9 cellular contexts compared by ENCODE assay signal in the genomic region with DNA sequence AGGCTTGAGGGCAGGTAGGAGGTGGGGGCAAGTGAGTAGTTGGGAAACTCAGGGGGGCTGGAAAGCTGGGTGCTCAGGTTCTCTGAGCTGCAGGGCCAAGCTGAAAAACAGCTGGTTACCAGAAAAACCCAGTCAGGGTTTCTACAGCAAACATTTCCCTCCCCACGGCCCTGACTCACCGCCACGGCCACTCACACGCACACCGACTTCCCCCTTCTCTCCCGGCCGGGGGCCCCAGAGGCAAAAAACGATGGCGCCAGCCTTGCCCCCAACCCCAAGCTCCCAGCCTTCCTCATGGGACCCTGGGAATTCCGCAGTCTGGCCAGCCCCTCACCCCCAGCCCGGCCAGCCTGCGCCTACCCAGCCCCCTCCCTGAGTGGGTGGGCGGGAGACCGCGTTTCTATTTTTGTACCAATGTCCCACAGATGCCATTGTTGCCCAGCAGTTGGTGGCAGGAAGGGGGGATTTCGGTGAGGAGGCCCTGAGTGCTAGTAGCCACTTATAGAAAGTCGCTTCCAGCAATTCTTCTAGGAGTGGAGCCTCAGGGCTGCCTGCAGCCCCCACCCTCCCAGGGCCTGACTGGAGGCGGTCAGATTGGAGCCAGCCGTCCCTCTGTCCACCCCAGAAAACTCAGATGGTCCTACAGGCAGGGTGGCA. TPM values are rescaled to one million over a fixed set of nuclear protein-coding genes. Genes with fewer than 3 reads are reported as not detected.
DNase-seq lines count a peak whose midpoint lies in the region; ATAC-seq and TF ChIP-seq lines count a peak whose summit lies in the region.
"Had no signal": no experiment of that assay in that cellular context is flagged by ENCODE, and none has a peak within 500 bp of the region (broad histone marks: within the 10 kb centered on the region; RNA-seq: fewer than 3 reads in every experiment).

No MANE protein-coding gene starts in this region.

- ATAC-seq in gastrocnemius medialis: no peak
- ATAC-seq in GM21825 (IDR thresholded peaks at IDR 0.05; ENCODE audit: unreplicated experiment): no peak
- ATAC-seq in GM18909 (IDR thresholded peaks at IDR 0.05; ENCODE audit: poor library complexity, unreplicated experiment): no peak

- in situ Hi-C loops in gastrocnemius medialis (cut with MboI; ENCODE audit: low sequenced_read_pairs in 4 of 4): no loop called here

- intact Hi-C loops in gastrocnemius medialis (cut with DNase I; ENCODE audit: low total_unique reads): no loop called here

- H3K4me1 ChIP-seq in gastrocnemius medialis: peaks cover 43 to 44% of the 10 kb centered on the region in 2 donors

- peak overlapping the region; percentile 61 to 76 (median 71) for H3K27ac ChIP-seq in gastrocnemius medialis

- DNase-seq in GDM1 (lab: John Stamatoyannopoulos, UW): peak; percentile 52
- peak; percentile 8 for DNase-seq in T1000 (lab: John Stamatoyannopoulos, UW)
- peak; percentile 54 for DNase-seq in glomerular visceral epithelial cell (ENCODE audit: extremely low spot score)
- DNase-seq in gastrocnemius medialis: no peak
- DNase-seq in Ammon's horn (ENCODE audit: low spot score): no peak
- no peak for DNase-seq in NCI-H2081 treated with DMSO at 0.1 percent for 48 hours (lab: John Stamatoyannopoulos, UW)

- no peak for TF ChIP-seq POLR2A in gastrocnemius medialis (IDR thresholded peaks at IDR 0.05)

- H3K4me3 ChIP-seq in gastrocnemius medialis: no peak overlapping the region

- H3K9me3 ChIP-seq in gastrocnemius medialis: no peaks in the 10 kb centered on the region

- TF ChIP-seq CTCF in gastrocnemius medialis (IDR thresholded peaks at IDR 0.05 in 4 of 5, conservative IDR thresholded peaks at IDR 0.05 in 1 of 5): no peak

- H3K27me3 ChIP-seq in gastrocnemius medialis: no peaks in the 10 kb centered on the region

- no peaks in the 10 kb centered on the region for H3K36me3 ChIP-seq in gastrocnemius medialis

RNA-seq across cellular contexts. Expression of a gene that starts 18.4 kb away (rescaled TPM):
- total RNA-seq in gastrocnemius medialis: 10 to 100 TPM; 27.4 to 49.8 (median 32.6) TPM

RNA-seq across cellular contexts. Expression of a gene that starts 33.4 kb away (rescaled TPM):
- 10 to 100 TPM; 36.4 to 87.6 (median 47.7) TPM for total RNA-seq in gastrocnemius medialis

RNA-seq across cellular contexts. Expression of a gene that starts 41.4 kb away (rescaled TPM):
- total RNA-seq in gastrocnemius medialis: 100 to 1,000 TPM; 240 to 489 (median 359) TPM

RNA-seq across cellular contexts. Expression of a gene that starts 50.2 kb away (rescaled TPM):
- total RNA-seq in gastrocnemius medialis: 10 to 100 TPM; 50.3 to 71.2 (median 51.2) TPM

RNA-seq across cellular contexts. Expression of a gene that starts 57.6 kb away (rescaled TPM):
- total RNA-seq in gastrocnemius medialis: 1 to 10 TPM; 4.7 to 8.1 (median 5.2) TPM
- total RNA-seq: HT1080 had no signal

Comparison
In these comparisons a context has a peak if more than half of its experiments do, and no peak if none do; other contexts are left out.
1. DNase-seq: peak in GDM1 (single experiment), T1000 (single experiment) and glomerular visceral epithelial cell (single experiment); none in gastrocnemius medialis (0 of 2), Ammon's horn (single experiment) and NCI-H2081 treated with DMSO at 0.1 percent for 48 hours (single experiment).